ENCODE assay signal across 2 cellular contexts in genomic region chr3:66353039-66353438, GRCh38.
TF ChIP-seq lines count a peak whose summit lies in the region.

No MANE protein-coding gene starts in this region.

TF ChIP-seq in HepG2, 621 proteins besides CTCF, POLR2A, EP300 and RAD21 (continues in another document):
- no peak for TF ChIP-seq EHMT2 (IDR thresholded peaks at IDR 0.05; ENCODE audit: borderline replicate concordance, low read depth, low read length)
- TF ChIP-seq NCOA5 (CRISPR knock-in tag; IDR thresholded peaks at IDR 0.05), result no peak
- TF ChIP-seq ZNF432 (CRISPR knock-in tag; IDR thresholded peaks at IDR 0.05; ENCODE audit: borderline replicate concordance), result no peak
- no peak for TF ChIP-seq KMT2A (CRISPR knock-in tag; IDR thresholded peaks at IDR 0.05)
- no peak for TF ChIP-seq HINFP (CRISPR knock-in tag; IDR thresholded peaks at IDR 0.05; ENCODE audit: low read depth)
- TF ChIP-seq PHB2 (IDR thresholded peaks at IDR 0.05; ENCODE audit: partially characterized antibody), result no peak
- TF ChIP-seq TCF7 (IDR thresholded peaks at IDR 0.05; ENCODE audit: low read depth), result no peak
- TF ChIP-seq SAFB2 (CRISPR knock-in tag; IDR thresholded peaks at IDR 0.05; ENCODE audit: borderline replicate concordance, low read depth), result no peak
- TF ChIP-seq STAG1 (CRISPR knock-in tag; IDR thresholded peaks at IDR 0.05), result no peak
- no peak for TF ChIP-seq ZBTB7B (CRISPR knock-in tag; IDR thresholded peaks at IDR 0.05)
- no peak for TF ChIP-seq ZNF781 (CRISPR knock-in tag; IDR thresholded peaks at IDR 0.05; ENCODE audit: borderline replicate concordance, not compliant biosample characterization)
- no peak for TF ChIP-seq EZH2 (conservative IDR thresholded peaks at IDR 0.05; ENCODE audit: low read depth, low read length)
- TF ChIP-seq PLRG1 (conservative IDR thresholded peaks at IDR 0.05), result no peak
- TF ChIP-seq REST (IDR thresholded peaks at IDR 0.05; ENCODE audit: borderline replicate concordance in 1 of 2, low read depth in 1 of 2, low read length in 2 of 2), result no peak
- TF ChIP-seq ZBTB37 (CRISPR knock-in tag; IDR thresholded peaks at IDR 0.05), result no peak
- no peak for TF ChIP-seq ZNF567 (CRISPR knock-in tag; IDR thresholded peaks at IDR 0.05; ENCODE audit: borderline replicate concordance)
- TF ChIP-seq ZBTB8A (CRISPR knock-in tag; IDR thresholded peaks at IDR 0.05; ENCODE audit: borderline replicate concordance, low read depth), result no peak

TF ChIP-seq in H1, 55 proteins besides CTCF, POLR2A, EP300 and RAD21:
- no peak for TF ChIP-seq ATF3 (IDR thresholded peaks at IDR 0.05; ENCODE audit: insufficient read depth, low read depth, low read length)
